20 cellular contexts compared by ENCODE assay signal in genomic region chr10:84511709-84512108, GRCh38.
"Had no signal": no experiment of that assay in that cellular context is flagged by ENCODE, and none has a peak within 500 bp of the region (broad histone marks: within the 10 kb centered on the region; RNA-seq: fewer than 3 reads in every experiment).

No MANE protein-coding gene starts in this region.

- H3K27ac ChIP-seq: colonic mucosa, gastrocnemius medialis, spleen, testis, tibial nerve had no signal

- H3K4me3 ChIP-seq: colonic mucosa, gastrocnemius medialis, mucosa of descending colon, spleen, testis, tibial nerve had no signal

- H3K36me3 ChIP-seq: colonic mucosa had no signal

- H3K9me3 ChIP-seq: colonic mucosa, gastrocnemius medialis, mucosa of descending colon, spleen, testis, tibial nerve had no signal

- H3K27me3 Mint-ChIP-seq: naive thymus-derived CD8-positive, alpha-beta T cell; stimulated activated memory B cell treated with anti-CD40 and anti-IgM and Interleukin-4, amounts not matched to agents 10 μg/mL and 1 μg/mL and 100 μg/mL, for 72 hours; stimulated activated naive CD8-positive, alpha-beta T cell treated with anti-CD3 and anti-CD28 coated beads, Interleukin-15, amount 100 ng/mL, for 72 hours had no signal

- ATAC-seq: esophagus mucosa; gastrocnemius medialis; left lobe of liver; mucosa of descending colon; naive thymus-derived CD8-positive, alpha-beta T cell; sciatic nerve; stimulated activated memory B cell treated with anti-CD40 and anti-IgM and Interleukin-4, amounts not matched to agents 10 μg/mL and 1 μg/mL and 100 μg/mL, for 72 hours; stimulated activated naive CD8-positive, alpha-beta T cell treated with anti-CD3 and anti-CD28 coated beads, Interleukin-15, amount 100 ng/mL, for 72 hours had no signal

- H3K4me1 Mint-ChIP-seq: stimulated activated memory B cell treated with anti-CD40 and anti-IgM and Interleukin-4, amounts not matched to agents 10 μg/mL and 1 μg/mL and 100 μg/mL, for 72 hours; stimulated activated naive CD8-positive, alpha-beta T cell treated with anti-CD3 and anti-CD28 coated beads, Interleukin-15, amount 100 ng/mL, for 72 hours had no signal

- H3K4me1 ChIP-seq: colonic mucosa, gastrocnemius medialis, spleen, testis had no signal

- H3K9me3 Mint-ChIP-seq: endodermal cell; naive thymus-derived CD8-positive, alpha-beta T cell; stimulated activated memory B cell treated with anti-CD40 and anti-IgM and Interleukin-4, amounts not matched to agents 10 μg/mL and 1 μg/mL and 100 μg/mL, for 72 hours; stimulated activated naive CD8-positive, alpha-beta T cell treated with anti-CD3 and anti-CD28 coated beads, Interleukin-15, amount 100 ng/mL, for 72 hours had no signal

- H3K27ac Mint-ChIP-seq: endodermal cell; stimulated activated memory B cell treated with anti-CD40 and anti-IgM and Interleukin-4, amounts not matched to agents 10 μg/mL and 1 μg/mL and 100 μg/mL, for 72 hours had no signal

- DNase-seq: colonic mucosa; endodermal cell; gastrocnemius medialis; glutamatergic neuron; islet precursor cell; mammary epithelial cell; mucosa of descending colon; naive thymus-derived CD8-positive, alpha-beta T cell; occipital lobe; spleen; stimulated activated CD4-positive, alpha-beta T cell treated with anti-CD3 and anti-CD28 coated beads, Interleukin-15, amount 100 ng/mL, for 24 hours; stimulated activated CD4-positive, alpha-beta T cell treated with anti-CD3 and anti-CD28 coated beads, Interleukin-1b, Interleukin-23, amount 100 ng/mL, for 48 hours; stimulated activated CD4-positive, alpha-beta T cell treated with anti-CD3 and anti-CD28 coated beads, Interleukin-4, amount 100 ng/mL, for 24 hours; stimulated activated naive CD8-positive, alpha-beta T cell treated with anti-CD3 and anti-CD28 coated beads, Interleukin-15, amount 100 ng/mL, for 72 hours; testis had no signal

- H3K27me3 ChIP-seq: colonic mucosa, gastrocnemius medialis, spleen, testis, tibial nerve had no signal

- H3K4me3 Mint-ChIP-seq: endodermal cell; naive thymus-derived CD8-positive, alpha-beta T cell; stimulated activated memory B cell treated with anti-CD40 and anti-IgM and Interleukin-4, amounts not matched to agents 10 μg/mL and 1 μg/mL and 100 μg/mL, for 72 hours; stimulated activated naive CD8-positive, alpha-beta T cell treated with anti-CD3 and anti-CD28 coated beads, Interleukin-15, amount 100 ng/mL, for 72 hours had no signal
